ENCODE assay signal across 8 cellular contexts in genomic region chr19:40284501-40285352, GRCh38. TPM values are rescaled to one million over a fixed set of nuclear protein-coding genes. Genes with fewer than 3 reads are reported as not detected.
A peak's percentile ranks its signal among the peaks of the same experiment; 100 is the strongest.
DNase-seq lines count a peak whose midpoint lies in the region; ATAC-seq, FAIRE-seq and TF ChIP-seq lines count a peak whose summit lies in the region.

TSS of gene AKT2 (minus strand) at chr19:40285345. CDS start at chr19:40265267, 20,078 bp downstream.

- peak within 1 kb of the TSS; percentile 99 for H3K27ac Mint-ChIP-seq in activated CD4-positive, alpha-beta T cell treated with anti-CD3 and anti-CD28 coated beads for 36 hours

- H3K27me3 Mint-ChIP-seq in activated CD4-positive, alpha-beta T cell treated with anti-CD3 and anti-CD28 coated beads for 36 hours, result no peaks in the 10 kb centered on the region

- peaks cover 51% of the 10 kb centered on the region for H3K4me1 Mint-ChIP-seq in activated CD4-positive, alpha-beta T cell treated with anti-CD3 and anti-CD28 coated beads for 36 hours

- intact Hi-C loops in activated CD4-positive, alpha-beta T cell treated with anti-CD3 and anti-CD28 coated beads for 36 hours (cut with DNase I, micrococcal nuclease), result loop anchor here (1.0 to 10.0 kb wide), 21 partner anchors 64 to 1113 kb away; partner anchors contain the start of genes C19orf47 (in 2 of the 2), MAP3K10 (in 2 of the 2), PLD3 (in 2 of the 2) and ACTMAP (in 1 of the 2)
- intact Hi-C loops in right lobe of liver (cut with DNase I), result no loop called here

- H3K9me3 Mint-ChIP-seq in activated CD4-positive, alpha-beta T cell treated with anti-CD3 and anti-CD28 coated beads for 36 hours (ENCODE audit: low read depth), result no peaks in the 10 kb centered on the region

- H3K36me3 ChIP-seq in right lobe of liver, result no peaks in the 10 kb centered on the region

- ATAC-seq in activated CD4-positive, alpha-beta T cell treated with anti-CD3 and anti-CD28 coated beads for 36 hours, result peak; percentile 45
- peak; percentile 4 to 20 (median 9) for ATAC-seq in right lobe of liver

- no peak for FAIRE-seq in GM12891 (lab: Jason Lieb, UNC)

- H3K36me3 Mint-ChIP-seq in activated CD4-positive, alpha-beta T cell treated with anti-CD3 and anti-CD28 coated beads for 36 hours (ENCODE audit: low read depth), result peaks cover 10% of the 10 kb centered on the region

- peaks cover 0 to 42% (median 18%) of the 10 kb centered on the region in 4 donors for H3K4me1 ChIP-seq in right lobe of liver

- no peak for TF ChIP-seq CTCF in HFF-Myc (IDR thresholded peaks at IDR 0.05; ENCODE audit: low read depth, low read length, missing control alignments)
- no peak for TF ChIP-seq CTCF in coronary artery (IDR thresholded peaks at IDR 0.05)
- no peak for TF ChIP-seq CTCF in right lobe of liver (IDR thresholded peaks at IDR 0.05)

- TF ChIP-seq POLR2A in GM12891 (IDR thresholded peaks at IDR 0.05; ENCODE audit: low read depth, low read length) (peak; percentile 90), right lobe of liver (IDR thresholded peaks at IDR 0.05) (no peak)

- H3K4me3 Mint-ChIP-seq in activated CD4-positive, alpha-beta T cell treated with anti-CD3 and anti-CD28 coated beads for 36 hours, result peak within 1 kb of the TSS; percentile 95

- POLR2A ChIA-PET in activated CD4-positive, alpha-beta T cell treated with anti-CD3 and anti-CD28 coated beads for 36 hours (lab: Charles Lee), result interaction anchor here (0.7 to 1.3 kb wide), 4 partner anchors 10 to 194 kb away, joined by 3 to 11 read pairs (median 4); partner anchors contain the start of gene ZNF780A

- H3K4me3 ChIP-seq in HFF-Myc (replicated peaks; ENCODE audit: low read depth, low read length) (peak within 1 kb of the TSS; percentile 70), coronary artery (peak within 1 kb of the TSS; percentile 99), right lobe of liver (peak within 1 kb of the TSS; percentile 91 to 95 (median 94))

- DNase-seq in GM12891 (ENCODE audit: insufficient read length, low spot score) (peak; percentile 53), HFF-Myc (ENCODE audit: extremely low read depth, low read depth) (no peak), NCI-H146 treated with DMSO at 0.1 percent for 48 hours (lab: John Stamatoyannopoulos, UW; ENCODE audit: unreplicated experiment) (peak; percentile 64), coronary artery (ENCODE audit: low spot score) (no peak), right lobe of liver (no peak), NCI-H128 (lab: John Stamatoyannopoulos, UW; ENCODE audit: unreplicated experiment) (no peak)
- peak; percentile 80 for DNase-seq in activated CD4-positive, alpha-beta T cell treated with anti-CD3 and anti-CD28 coated beads for 36 hours
- DNase-seq in stimulated activated CD4-positive, alpha-beta T cell treated with anti-CD3 and anti-CD28 coated beads, Interleukin-4, amount 100 ng/mL, for 4 hours, result peak; percentile 67 to 74

- WGBS in right lobe of liver (ENCODE audit: insufficient coverage, low coverage, low lambda C conversion rate, missing lambda C conversion rate), result under 1% methylated on average over 29 of the region's 84 CpGs

- H3K9me3 ChIP-seq in right lobe of liver, result no peaks in the 10 kb centered on the region

- CTCF ChIA-PET in activated CD4-positive, alpha-beta T cell treated with anti-CD3 and anti-CD28 coated beads for 36 hours (lab: Charles Lee), result interaction anchor here (0.8 to 1.5 kb wide), 6 partner anchors 21 to 265 kb away, joined by 3 to 6 read pairs (median 4); no protein-coding TSS in a partner anchor

- no peaks in the 10 kb centered on the region for H3K27me3 ChIP-seq in right lobe of liver

- H3K27ac ChIP-seq in coronary artery (peak within 1 kb of the TSS; percentile 90 to 97), right lobe of liver (peak within 1 kb of the TSS; percentile 91 to 94 (median 93))

TF ChIP-seq in GM12891, 5 proteins besides CTCF, POLR2A, EP300 and RAD21:
- TF ChIP-seq TAF1 (IDR thresholded peaks at IDR 0.05; ENCODE audit: low read depth, low read length) (peak; percentile 95), PAX5 (IDR thresholded peaks at IDR 0.05; ENCODE audit: insufficient read depth, low read length, severe bottlenecking) (peak; percentile 92), POU2F2 (IDR thresholded peaks at IDR 0.05; ENCODE audit: low read depth, low read length) (peak; percentile 74), SPI1 (IDR thresholded peaks at IDR 0.05; ENCODE audit: low read depth, low read length) (no peak), POLR2AphosphoS5 (IDR thresholded peaks at IDR 0.05; ENCODE audit: low read depth, low read length) (peak; percentile 78)

RNA-seq across cellular contexts. Expression of gene AKT2, which starts in this region (rescaled TPM):
- polyA plus RNA-seq in GM12891 (2012; ENCODE audit: low read depth, missing spikeins), result 62.1 TPM
- total RNA-seq in activated CD4-positive, alpha-beta T cell treated with anti-CD3 and anti-CD28 coated beads for 36 hours, result 100 to 1,000 TPM; 142 to 148 TPM
- total RNA-seq in right lobe of liver, result 100 to 1,000 TPM in 3 of 6 experiments, 10 to 100 TPM in 3; 83.2 to 132 (median 107) TPM

Comparison
In these comparisons a context has a peak if more than half of its experiments do, and no peak if none do; other contexts are left out.
1. DNase-seq: peak in GM12891 (single experiment), NCI-H146 treated with DMSO at 0.1 percent for 48 hours (single experiment), activated CD4-positive, alpha-beta T cell treated with anti-CD3 and anti-CD28 coated beads for 36 hours (single experiment) and stimulated activated CD4-positive, alpha-beta T cell treated with anti-CD3 and anti-CD28 coated beads, Interleukin-4, amount 100 ng/mL, for 4 hours (2 of 2); none in HFF-Myc (single experiment), coronary artery (single experiment), right lobe of liver (0 of 3) and NCI-H128 (single experiment).
2. intact Hi-C loops: an anchor here in activated CD4-positive, alpha-beta T cell treated with anti-CD3 and anti-CD28 coated beads for 36 hours (1.0 to 10.0 kb wide); none called in right lobe of liver.
3. Peak in every context shown above with its lines, with median percentiles within 50 percentile points of each other: H3K4me3 ChIP-seq.